9 cellular contexts compared by ENCODE assay signal in genomic region chr2:190404487-190404886, GRCh38. TPM values are rescaled to one million over a fixed set of nuclear protein-coding genes. Genes with fewer than 3 reads are reported as not detected.
DNase-seq lines count a peak whose midpoint lies in the region; ATAC-seq, FAIRE-seq and TF ChIP-seq lines count a peak whose summit lies in the region.
"Had no signal": no experiment of that assay in that cellular context is flagged by ENCODE, and none has a peak within 500 bp of the region (broad histone marks: within the 10 kb centered on the region; RNA-seq: fewer than 3 reads in every experiment).

No MANE protein-coding gene starts in this region.

- TF ChIP-seq CTCF in bronchial epithelial cell (IDR thresholded peaks at IDR 0.05; ENCODE audit: insufficient read depth, low read length, severe bottlenecking): no peak

- CTCF ChIA-PET in activated CD4-positive, alpha-beta memory T cell treated with anti-CD3 and anti-CD28 coated beads for 36 hours (lab: Charles Lee): no interaction called here
- CTCF ChIA-PET in activated CD4-positive, alpha-beta memory T cell treated with anti-CD3 and anti-CD28 coated beads, Interleukin-2, amount 10 ng/mL, durations not matched to agents 7 days and 5 days (lab: Charles Lee): no interaction called here

- H3K36me3 ChIP-seq in bronchial epithelial cell (ENCODE audit: control insufficient read depth, insufficient read depth, low read length): no peaks in the 10 kb centered on the region

- H3K36me3 Mint-ChIP-seq in activated CD4-positive, alpha-beta memory T cell treated with anti-CD3 and anti-CD28 coated beads for 36 hours: no peaks in the 10 kb centered on the region
- no peaks in the 10 kb centered on the region for H3K36me3 Mint-ChIP-seq in activated CD4-positive, alpha-beta memory T cell treated with anti-CD3 and anti-CD28 coated beads, Interleukin-2, amount 10 ng/mL, durations not matched to agents 7 days and 5 days (ENCODE audit: low read depth)

- ATAC-seq in GM18498 (IDR thresholded peaks at IDR 0.05; ENCODE audit: unreplicated experiment): no peak
- ATAC-seq in HG03442 (IDR thresholded peaks at IDR 0.05; ENCODE audit: unreplicated experiment): no peak

- FAIRE-seq in bronchial epithelial cell (lab: Jason Lieb, UNC): no peak

- DNase-seq in activated CD4-positive, alpha-beta memory T cell treated with anti-CD3 and anti-CD28 coated beads for 36 hours: peak; percentile 50
- no peak for DNase-seq in activated CD4-positive, alpha-beta memory T cell treated with anti-CD3 and anti-CD28 coated beads, Interleukin-2, amount 10 ng/mL, durations not matched to agents 7 days and 5 days
- DNase-seq in NCI-H226 (peak; percentile 95), bronchial epithelial cell (ENCODE audit: low read depth) (peak; percentile 93), skeletal muscle cell (ENCODE audit: low read depth) (peak; percentile 3), NCI-H2029 (lab: John Stamatoyannopoulos, UW) (no peak)
- DNase-seq: T-helper 9 cell had no signal

- POLR2A ChIA-PET in activated CD4-positive, alpha-beta memory T cell treated with anti-CD3 and anti-CD28 coated beads for 36 hours (lab: Charles Lee): no interaction called here
- POLR2A ChIA-PET in activated CD4-positive, alpha-beta memory T cell treated with anti-CD3 and anti-CD28 coated beads, Interleukin-2, amount 10 ng/mL, durations not matched to agents 7 days and 5 days (lab: Charles Lee): no interaction called here

- H3K4me3 ChIP-seq in bronchial epithelial cell (ENCODE audit: low read depth, low read length) (no peak overlapping the region), skeletal muscle cell (ENCODE audit: low read depth, low read length) (no peak overlapping the region)

- H3K9me3 Mint-ChIP-seq in activated CD4-positive, alpha-beta memory T cell treated with anti-CD3 and anti-CD28 coated beads for 36 hours: no peaks in the 10 kb centered on the region
- no peaks in the 10 kb centered on the region for H3K9me3 Mint-ChIP-seq in activated CD4-positive, alpha-beta memory T cell treated with anti-CD3 and anti-CD28 coated beads, Interleukin-2, amount 10 ng/mL, durations not matched to agents 7 days and 5 days

- no peaks in the 10 kb centered on the region for H3K27me3 ChIP-seq in bronchial epithelial cell (ENCODE audit: control insufficient read depth, insufficient read depth, low read length)

- H3K27me3 Mint-ChIP-seq in activated CD4-positive, alpha-beta memory T cell treated with anti-CD3 and anti-CD28 coated beads for 36 hours: no peaks in the 10 kb centered on the region
- H3K27me3 Mint-ChIP-seq in activated CD4-positive, alpha-beta memory T cell treated with anti-CD3 and anti-CD28 coated beads, Interleukin-2, amount 10 ng/mL, durations not matched to agents 7 days and 5 days: no peaks in the 10 kb centered on the region

- H3K4me1 Mint-ChIP-seq in activated CD4-positive, alpha-beta memory T cell treated with anti-CD3 and anti-CD28 coated beads for 36 hours (ENCODE audit: low read depth): peaks cover 11% of the 10 kb centered on the region
- peaks cover 5% of the 10 kb centered on the region for H3K4me1 Mint-ChIP-seq in activated CD4-positive, alpha-beta memory T cell treated with anti-CD3 and anti-CD28 coated beads, Interleukin-2, amount 10 ng/mL, durations not matched to agents 7 days and 5 days

- no peak overlapping the region for H3K4me3 Mint-ChIP-seq in activated CD4-positive, alpha-beta memory T cell treated with anti-CD3 and anti-CD28 coated beads for 36 hours
- no peak overlapping the region for H3K4me3 Mint-ChIP-seq in activated CD4-positive, alpha-beta memory T cell treated with anti-CD3 and anti-CD28 coated beads, Interleukin-2, amount 10 ng/mL, durations not matched to agents 7 days and 5 days

- no peak overlapping the region for H3K27ac Mint-ChIP-seq in activated CD4-positive, alpha-beta memory T cell treated with anti-CD3 and anti-CD28 coated beads for 36 hours
- no peak overlapping the region for H3K27ac Mint-ChIP-seq in activated CD4-positive, alpha-beta memory T cell treated with anti-CD3 and anti-CD28 coated beads, Interleukin-2, amount 10 ng/mL, durations not matched to agents 7 days and 5 days

- intact Hi-C loops in activated CD4-positive, alpha-beta memory T cell treated with anti-CD3 and anti-CD28 coated beads for 36 hours (cut with micrococcal nuclease): loop anchor here (1.0 to 10.0 kb wide), 5 partner anchors 22 to 960 kb away; partner anchors contain the start of gene WDR75

RNA-seq across cellular contexts. Expression of gene MFSD6, which starts 3.7 kb away (rescaled TPM):
- 10 to 100 TPM; 34.1 to 37.1 TPM for total RNA-seq in activated CD4-positive, alpha-beta memory T cell treated with anti-CD3 and anti-CD28 coated beads for 36 hours
- total RNA-seq in activated CD4-positive, alpha-beta memory T cell treated with anti-CD3 and anti-CD28 coated beads, Interleukin-2, amount 10 ng/mL, durations not matched to agents 7 days and 5 days: 10 to 100 TPM; 36.6 to 39.0 TPM
- total RNA-seq in bronchial epithelial cell: 37.4 and 43.0 TPM in 2 replicates

Comparison
In these comparisons a context has a peak if more than half of its experiments do, and no peak if none do; other contexts are left out.
1. DNase-seq: peak in activated CD4-positive, alpha-beta memory T cell treated with anti-CD3 and anti-CD28 coated beads for 36 hours (single experiment), NCI-H226 (single experiment), bronchial epithelial cell (single experiment) and skeletal muscle cell (single experiment); none in activated CD4-positive, alpha-beta memory T cell treated with anti-CD3 and anti-CD28 coated beads, Interleukin-2, amount 10 ng/mL, durations not matched to agents 7 days and 5 days (single experiment) and NCI-H2029 (single experiment).